19 cellular contexts compared by ENCODE assay signal in the genomic region with DNA sequence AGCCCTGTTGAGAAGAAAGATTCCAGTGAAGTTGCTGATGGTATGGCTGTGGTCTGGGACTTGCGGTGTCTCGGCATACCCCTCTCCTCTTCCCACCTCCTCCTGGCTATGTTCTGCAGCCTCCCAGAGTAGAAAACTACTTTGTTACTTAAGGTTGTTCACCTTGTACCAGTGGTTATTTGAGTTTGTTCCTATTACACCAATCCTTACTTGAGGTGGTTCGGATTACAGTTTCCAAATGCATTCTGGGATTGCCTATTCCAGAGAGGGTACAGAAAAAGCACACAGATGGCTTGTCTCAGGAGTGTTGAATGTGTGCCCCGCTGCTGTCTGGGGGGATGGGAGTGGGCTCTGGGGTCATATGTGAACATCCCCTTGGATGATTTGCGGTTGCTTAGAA. TPM values are rescaled to one million over a fixed set of nuclear protein-coding genes. Genes with fewer than 3 reads are reported as not detected.
A peak's percentile ranks its signal among the peaks of the same experiment; 100 is the strongest.
DNase-seq lines count a peak whose midpoint lies in the region; ATAC-seq and TF ChIP-seq lines count a peak whose summit lies in the region.
"Had no signal": no experiment of that assay in that cellular context is flagged by ENCODE, and none has a peak within 500 bp of the region (broad histone marks: within the 10 kb centered on the region; RNA-seq: fewer than 3 reads in every experiment).

No MANE protein-coding gene starts in this region.

- no peaks in the 10 kb centered on the region for H3K27me3 Mint-ChIP-seq in activated naive CD8-positive, alpha-beta T cell
- H3K27me3 Mint-ChIP-seq in activated naive CD8-positive, alpha-beta T cell treated with anti-CD3 and anti-CD28 coated beads, Interleukin-2, amount 50 U/mL, for 24 hours: no peaks in the 10 kb centered on the region
- no peaks in the 10 kb centered on the region for H3K27me3 Mint-ChIP-seq in glutamatergic neuron (ENCODE audit: unreplicated experiment)
- H3K27me3 Mint-ChIP-seq: CD4-positive, alpha-beta memory T cell had no signal

- H3K36me3 ChIP-seq in gastrocnemius medialis (peaks cover 0 to 55% of the 10 kb centered on the region in 2 donors), MM.1S (replicated peaks; ENCODE audit: insufficient read depth, low read length) (no peaks in the 10 kb centered on the region; the same call in 1 of the 2 replicates)

- H3K9me2 ChIP-seq in MM.1S (replicated peaks; ENCODE audit: insufficient read depth, low read length): no peaks in the 10 kb centered on the region

- H3K27ac Mint-ChIP-seq in activated naive CD8-positive, alpha-beta T cell: peak overlapping the region; percentile 4
- no peak overlapping the region for H3K27ac Mint-ChIP-seq in activated naive CD8-positive, alpha-beta T cell treated with anti-CD3 and anti-CD28 coated beads, Interleukin-2, amount 50 U/mL, for 24 hours
- peak overlapping the region; percentile 7 for H3K27ac Mint-ChIP-seq in glutamatergic neuron (ENCODE audit: unreplicated experiment)
- H3K27ac Mint-ChIP-seq: HFFc6 had no signal

- no peak overlapping the region for H2AFZ ChIP-seq in MM.1S (ENCODE audit: low read length)

- no peak for TF ChIP-seq POLR2A in gastrocnemius medialis (IDR thresholded peaks at IDR 0.05)

- H3K4me1 ChIP-seq in gastrocnemius medialis: peaks cover 4 to 36% of the 10 kb centered on the region in 2 donors
- no peaks in the 10 kb centered on the region for H3K4me1 ChIP-seq in MM.1S (ENCODE audit: low read length)
- H3K4me1 ChIP-seq: A549, HAP-1 had no signal

- no peak for ATAC-seq in activated naive CD8-positive, alpha-beta T cell treated with anti-CD3 and anti-CD28 coated beads, Interleukin-2, amount 50 U/mL, for 24 hours
- peak; percentile 79 to 86 for ATAC-seq in gastrocnemius medialis
- ATAC-seq: A549 had no signal

- H3K4me3 Mint-ChIP-seq in activated naive CD8-positive, alpha-beta T cell: no peak overlapping the region
- H3K4me3 Mint-ChIP-seq in activated naive CD8-positive, alpha-beta T cell treated with anti-CD3 and anti-CD28 coated beads, Interleukin-2, amount 50 U/mL, for 24 hours: no peak overlapping the region
- no peak overlapping the region for H3K4me3 Mint-ChIP-seq in glutamatergic neuron (ENCODE audit: unreplicated experiment)
- H3K4me3 Mint-ChIP-seq: CD4-positive, alpha-beta memory T cell; HFFc6 had no signal

- H3K79me2 ChIP-seq in MM.1S (ENCODE audit: low read length): no peaks in the 10 kb centered on the region

- H3K4me3 ChIP-seq in gastrocnemius medialis (no peak overlapping the region), MM.1S (ENCODE audit: low read length) (no peak overlapping the region)
- H3K4me3 ChIP-seq: A549, HAP-1 had no signal

- H3K36me3 Mint-ChIP-seq in activated naive CD8-positive, alpha-beta T cell: no peaks in the 10 kb centered on the region
- peaks cover 24% of the 10 kb centered on the region for H3K36me3 Mint-ChIP-seq in activated naive CD8-positive, alpha-beta T cell treated with anti-CD3 and anti-CD28 coated beads, Interleukin-2, amount 50 U/mL, for 24 hours (ENCODE audit: low read depth)
- H3K36me3 Mint-ChIP-seq in glutamatergic neuron (ENCODE audit: unreplicated experiment): peaks cover 5% of the 10 kb centered on the region

- intact Hi-C loops in gastrocnemius medialis (cut with DNase I; ENCODE audit: low total_unique reads): no loop called here

- H3K9ac ChIP-seq in MM.1S (ENCODE audit: low read length): no peak overlapping the region

- in situ Hi-C loops in gastrocnemius medialis (cut with MboI; ENCODE audit: low sequenced_read_pairs in 4 of 4): loop anchor here in 1 of 4 donors (25.0 kb wide), 1 partner anchor 232 kb away; a partner anchor contains a TSS

- peaks cover 8% of the 10 kb centered on the region for H3K4me1 Mint-ChIP-seq in activated naive CD8-positive, alpha-beta T cell (ENCODE audit: low read depth)
- H3K4me1 Mint-ChIP-seq in activated naive CD8-positive, alpha-beta T cell treated with anti-CD3 and anti-CD28 coated beads, Interleukin-2, amount 50 U/mL, for 24 hours: peaks cover 14% of the 10 kb centered on the region
- peaks cover 7% of the 10 kb centered on the region for H3K4me1 Mint-ChIP-seq in glutamatergic neuron (ENCODE audit: low read depth, unreplicated experiment)
- H3K4me1 Mint-ChIP-seq: CD4-positive, alpha-beta memory T cell had no signal

- TF ChIP-seq CTCF in glutamatergic neuron (IDR thresholded peaks at IDR 0.05; ENCODE audit: partially characterized antibody, unreplicated experiment) (no peak), gastrocnemius medialis (IDR thresholded peaks at IDR 0.05 in 4 of 5, conservative IDR thresholded peaks at IDR 0.05 in 1 of 5) (no peak), MM.1S (IDR thresholded peaks at IDR 0.05; ENCODE audit: low read length) (no peak)

- H3K9me3 ChIP-seq in gastrocnemius medialis (no peaks in the 10 kb centered on the region), MM.1S (replicated peaks; ENCODE audit: insufficient read depth, low read length) (no peaks in the 10 kb centered on the region)
- H3K9me3 ChIP-seq: A549, HAP-1 had no signal

- H3K27me3 ChIP-seq in gastrocnemius medialis: no peaks in the 10 kb centered on the region
- no peaks in the 10 kb centered on the region for H3K27me3 ChIP-seq in MM.1S (replicated peaks; ENCODE audit: insufficient read depth, low read length)

- H4K20me1 ChIP-seq in MM.1S (ENCODE audit: insufficient read depth, low read length): no peaks in the 10 kb centered on the region

- H3K27ac ChIP-seq in gastrocnemius medialis (peak overlapping the region in 3 of 4 donors; percentile 1 to 82 (median 54)), MM.1S (ENCODE audit: low read length) (no peak overlapping the region)
- H3K27ac ChIP-seq: A549 had no signal

- H3K9me3 Mint-ChIP-seq in activated naive CD8-positive, alpha-beta T cell (ENCODE audit: low read depth): no peaks in the 10 kb centered on the region
- H3K9me3 Mint-ChIP-seq in activated naive CD8-positive, alpha-beta T cell treated with anti-CD3 and anti-CD28 coated beads, Interleukin-2, amount 50 U/mL, for 24 hours: no peaks in the 10 kb centered on the region
- peaks cover 2% of the 10 kb centered on the region for H3K9me3 Mint-ChIP-seq in glutamatergic neuron (ENCODE audit: unreplicated experiment)
- H3K9me3 Mint-ChIP-seq: CD4-positive, alpha-beta memory T cell; HFFc6 had no signal

- DNase-seq in activated naive CD8-positive, alpha-beta T cell treated with anti-CD3 and anti-CD28 coated beads, Interleukin-2, amount 50 U/mL, for 24 hours: no peak
- DNase-seq in NCI-H2171 treated with DMSO at 0.1 percent for 48 hours (lab: John Stamatoyannopoulos, UW): peak; percentile 62
- no peak for DNase-seq in glutamatergic neuron
- DNase-seq in gastrocnemius medialis: no peak
- DNase-seq in AG08396 (ENCODE audit: low spot score): no peak
- no peak for DNase-seq in MM.1S
- DNase-seq: 8988T; ACHN; Calu3; CD4-positive, alpha-beta memory T cell; COR-L47; DMS53; DMS79 treated with DMSO at 0.1 percent for 48 hours; GF-D8; GOT3; HFFc6 had no signal

- H3K4me2 ChIP-seq in MM.1S (ENCODE audit: low read depth, low read length): no peak overlapping the region
- H3K4me2 ChIP-seq: A549 had no signal

- H3F3A ChIP-seq in MM.1S (ENCODE audit: insufficient read depth, low read length): no peaks in the 10 kb centered on the region

RNA-seq across cellular contexts. Expression of a gene that starts 6.8 kb away (rescaled TPM):
- total RNA-seq in glutamatergic neuron (ENCODE audit: unreplicated experiment) (22.9 TPM), gastrocnemius medialis (1 to 10 TPM; 3.4 to 7.1 (median 5.5) TPM)

RNA-seq across cellular contexts. Expression of a gene that starts 15.7 kb away (rescaled TPM):
- total RNA-seq in glutamatergic neuron (ENCODE audit: unreplicated experiment): 13.2 TPM
- total RNA-seq in gastrocnemius medialis: 1 to 10 TPM; 3.7 to 7.5 (median 4.7) TPM

RNA-seq across cellular contexts. Expression of a gene that starts 59.8 kb away (rescaled TPM):
- total RNA-seq in glutamatergic neuron (ENCODE audit: unreplicated experiment): 22.9 TPM
- 10 to 100 TPM; 16.8 to 24.1 (median 23.0) TPM for total RNA-seq in gastrocnemius medialis
